1 cellular context compared by ENCODE assay signal in the genomic region with DNA sequence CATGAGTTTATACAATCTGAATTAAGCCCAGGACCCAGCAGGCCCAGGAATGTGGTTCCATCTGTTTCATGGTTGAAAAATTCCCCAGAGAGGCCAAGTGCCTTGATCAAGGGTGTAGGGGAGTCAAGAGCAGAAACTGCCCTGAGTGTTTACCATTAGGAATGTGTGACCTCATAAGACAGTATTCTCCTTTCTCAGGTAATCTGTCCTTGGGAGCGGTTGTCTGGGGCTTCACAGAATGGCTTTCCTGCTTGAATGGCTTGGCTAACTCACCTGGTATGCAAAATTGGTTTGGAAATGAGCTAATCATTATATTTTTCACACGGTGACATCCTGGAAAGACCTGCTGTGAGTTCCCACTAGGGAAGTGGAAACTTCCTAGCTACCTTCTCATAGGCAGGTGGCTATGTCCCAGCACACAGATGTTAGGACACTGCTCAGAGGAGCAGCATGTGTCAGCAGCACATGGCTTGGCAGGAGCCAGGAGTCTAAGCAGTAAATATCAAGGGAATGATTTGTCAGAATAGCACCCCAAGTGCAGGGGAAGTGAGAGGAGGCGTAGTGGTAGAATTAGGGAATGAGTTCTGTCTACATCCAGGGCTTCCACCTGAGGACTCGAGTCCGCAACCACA.
TF ChIP-seq lines count a peak whose summit lies in the region.

No MANE protein-coding gene starts in this region.

TF ChIP-seq in H1, 55 proteins besides CTCF, POLR2A, EP300 and RAD21:
- TF ChIP-seq SAP30 (IDR thresholded peaks at IDR 0.05; ENCODE audit: insufficient read depth, insufficient replicate concordance, low read length) (no peak), TEAD4 (IDR thresholded peaks at IDR 0.05; ENCODE audit: low read depth, low read length) (0 out of 2 replicates have a peak, but pooled peaks have one; percentile 17)
